20 cellular contexts compared by ENCODE assay signal in genomic region chr5:144247131-144247530, GRCh38.
DNase-seq lines count a peak whose midpoint lies in the region; ATAC-seq and TF ChIP-seq lines count a peak whose summit lies in the region.
"Had no signal": no experiment of that assay in that cellular context is flagged by ENCODE, and none has a peak within 500 bp of the region (broad histone marks: within the 10 kb centered on the region; RNA-seq: fewer than 3 reads in every experiment).

No MANE protein-coding gene starts in this region.

- DNase-seq in H4 (ENCODE audit: low spot score) (peak; percentile 15), NCI-H146 treated with DMSO at 0.1 percent for 48 hours (lab: John Stamatoyannopoulos, UW; ENCODE audit: unreplicated experiment) (peak; percentile 27), adipocyte (ENCODE audit: low read depth) (peak; percentile 46), NCI-H187 treated with DMSO at 0.1 percent for 48 hours (lab: John Stamatoyannopoulos, UW) (no peak), HUDEP-2 (lab: John Stamatoyannopoulos, UW; ENCODE audit: unreplicated experiment in 76 of 76) (no peak)
- DNase-seq: activated CD4-positive, alpha-beta T cell treated with anti-CD3 and anti-CD28 coated beads, Interleukin-2, amount 10 ng/mL, durations not matched to agents 7 days and 5 days; activated CD8-positive, alpha-beta memory T cell treated with anti-CD3 and anti-CD28 coated beads, Interleukin-2, amount 50 U/mL, for 48 hours; AML-193; effector CD4-positive, alpha-beta T cell; esophagus squamous epithelium; hippocampal formation; NCI-H2081 treated with DMSO at 0.1 percent for 48 hours; psoas muscle; RPMI8226; small intestine; stimulated activated CD4-positive, alpha-beta T cell treated with anti-CD3 and anti-CD28 coated beads, Interleukin-4, amount 100 ng/mL, for 4 hours; substantia nigra had no signal

- ATAC-seq in GM19023 (IDR thresholded peaks at IDR 0.05; ENCODE audit: unreplicated experiment) = no peak
- ATAC-seq: psoas muscle had no signal

- H3K9ac ChIP-seq in adipocyte (ENCODE audit: low read length) (no peak overlapping the region), neural cell (ENCODE audit: low read length) (no peak overlapping the region)

- no peaks in the 10 kb centered on the region for H3K36me3 ChIP-seq in adipocyte (ENCODE audit: control insufficient read depth, insufficient read depth, low read length, severe bottlenecking)
- no peaks in the 10 kb centered on the region for H3K36me3 ChIP-seq in neural cell (ENCODE audit: insufficient read depth, low read length)
- H3K36me3 ChIP-seq: ascending aorta, esophagus squamous epithelium had no signal

- no peak overlapping the region for H3K4me2 ChIP-seq in neural cell (ENCODE audit: low read length)

- H3K9me3 ChIP-seq in adipocyte (ENCODE audit: control insufficient read depth, low read length) (no peaks in the 10 kb centered on the region), neural cell (ENCODE audit: low read length) (no peaks in the 10 kb centered on the region)
- H3K9me3 ChIP-seq: ascending aorta, esophagus squamous epithelium, psoas muscle had no signal

- no peaks in the 10 kb centered on the region for H3F3A ChIP-seq in neural cell (ENCODE audit: insufficient read depth, low read length, poor library complexity, severe bottlenecking)

- no peak overlapping the region for H2AFZ ChIP-seq in neural cell (ENCODE audit: low read depth, low read length)

- H3K4me3 ChIP-seq in adipocyte (ENCODE audit: low read length) (no peak overlapping the region), neural cell (ENCODE audit: low read length) (no peak overlapping the region)
- H3K4me3 ChIP-seq: ascending aorta, esophagus squamous epithelium, psoas muscle had no signal

- no peak for TF ChIP-seq RAD21 in neural cell (conservative IDR thresholded peaks at IDR 0.05)

- TF ChIP-seq CTCF in neural cell (IDR thresholded peaks at IDR 0.05; ENCODE audit: poor library complexity, severe bottlenecking) = no peak

- H4K20me1 ChIP-seq in neural cell (ENCODE audit: insufficient read depth) = no peaks in the 10 kb centered on the region

- H3K4me1 ChIP-seq in adipocyte (ENCODE audit: control insufficient read depth, insufficient read depth, low read length) = no peaks in the 10 kb centered on the region
- H3K4me1 ChIP-seq: ascending aorta, esophagus squamous epithelium had no signal

- peak; percentile 46 for TF ChIP-seq EP300 in neural cell (conservative IDR thresholded peaks at IDR 0.05; ENCODE audit: poor library complexity, severe bottlenecking)

- H3K27me3 ChIP-seq in adipocyte (replicated peaks; ENCODE audit: control insufficient read depth, insufficient read depth, low read length) (no peaks in the 10 kb centered on the region), neural cell (ENCODE audit: insufficient read depth, low read depth, low read length) (no peaks in the 10 kb centered on the region)
- H3K27me3 ChIP-seq: ascending aorta, esophagus squamous epithelium had no signal

- no peaks in the 10 kb centered on the region for H3K9me2 ChIP-seq in neural cell (ENCODE audit: insufficient read depth, low read length)

- H3K27ac ChIP-seq in neural cell (ENCODE audit: low read length) = no peak overlapping the region
- H3K27ac ChIP-seq: ascending aorta, esophagus squamous epithelium, psoas muscle had no signal

- H3K79me2 ChIP-seq in neural cell (replicated peaks; ENCODE audit: insufficient read depth, low read length) = no peaks in the 10 kb centered on the region

TF ChIP-seq in neural cell, 6 proteins besides CTCF, POLR2A, EP300 and RAD21:
- TF ChIP-seq POLR2AphosphoS5 (IDR thresholded peaks at IDR 0.05) (peak; percentile 14), MXI1 (conservative IDR thresholded peaks at IDR 0.05; ENCODE audit: poor library complexity, severe bottlenecking) (no peak)

Comparison
In these comparisons a context has a peak if more than half of its experiments do, and no peak if none do; other contexts are left out.
1. DNase-seq: peak in H4 (single experiment), NCI-H146 treated with DMSO at 0.1 percent for 48 hours (single experiment) and adipocyte (single experiment); none in NCI-H187 treated with DMSO at 0.1 percent for 48 hours (single experiment) and HUDEP-2 (0 of 76).